8 cellular contexts compared by ENCODE assay signal in the genomic region with DNA sequence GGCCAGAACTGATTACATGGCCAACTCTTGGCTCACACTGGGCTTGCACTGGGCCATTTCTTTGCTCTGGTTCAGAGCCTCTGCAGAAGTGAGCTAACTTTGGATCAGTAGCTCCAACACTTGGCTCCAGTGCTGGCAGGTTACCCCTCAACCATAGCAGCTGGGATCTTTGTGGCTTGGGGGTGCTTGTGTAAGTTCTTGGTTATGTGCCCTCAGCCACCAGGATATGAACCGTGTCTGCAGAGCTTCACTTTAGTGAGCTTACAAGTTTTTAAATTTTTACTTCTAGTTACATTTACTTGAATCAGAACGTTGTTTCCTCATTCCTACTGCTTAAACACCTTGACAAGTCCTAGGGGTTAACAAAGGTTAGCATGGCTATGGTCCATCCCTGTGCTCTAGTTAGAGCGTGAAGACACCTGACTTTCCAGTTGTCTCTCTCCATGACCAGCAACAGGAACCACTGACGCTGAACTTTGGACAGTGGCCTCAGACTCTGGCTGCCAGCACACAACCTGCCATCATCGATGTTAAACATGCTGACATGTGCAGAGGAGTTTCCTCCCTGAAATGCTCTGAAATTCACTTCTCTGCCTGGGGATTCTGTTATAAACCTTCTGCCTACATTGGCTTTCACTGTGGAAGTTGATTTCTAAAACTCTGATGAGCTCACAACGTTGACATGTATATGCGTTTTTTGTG. TPM values are rescaled to one million over a fixed set of nuclear protein-coding genes. Genes with fewer than 3 reads are reported as not detected.
DNase-seq lines count a peak whose midpoint lies in the region; ATAC-seq and TF ChIP-seq lines count a peak whose summit lies in the region.
"Had no signal": no experiment of that assay in that cellular context is flagged by ENCODE, and none has a peak within 500 bp of the region (broad histone marks: within the 10 kb centered on the region; RNA-seq: fewer than 3 reads in every experiment).

No MANE protein-coding gene starts in this region.

- H3K4me3 Mint-ChIP-seq in activated CD8-positive, alpha-beta T cell treated with anti-CD3 and anti-CD28 coated beads for 36 hours: peak overlapping the region; percentile 59

- CTCF ChIA-PET in activated CD8-positive, alpha-beta T cell treated with anti-CD3 and anti-CD28 coated beads for 36 hours (lab: Charles Lee): interaction anchor here (1.1 to 1.5 kb wide), 4 partner anchors 13 to 16 kb away, joined by 3 to 5 read pairs (median 4); a partner anchor contains a TSS

- POLR2A ChIA-PET in activated CD8-positive, alpha-beta T cell treated with anti-CD3 and anti-CD28 coated beads for 36 hours (lab: Charles Lee): interaction anchor here (0.8 to 7.2 kb wide), 5 partner anchors 11 to 238 kb away, joined by 3 to 93 read pairs (median 7); a partner anchor contains a TSS

- no peak overlapping the region for H3K27ac ChIP-seq in GM23248

- no peak for TF ChIP-seq CTCF in activated CD8-positive, alpha-beta T cell treated with anti-CD3 and anti-CD28 coated beads for 36 hours (IDR thresholded peaks at IDR 0.05)

- no peak for DNase-seq in GM23248
- DNase-seq in activated CD8-positive, alpha-beta T cell treated with anti-CD3 and anti-CD28 coated beads for 36 hours: no peak
- DNase-seq in myocyte (ENCODE audit: low read depth): peak; percentile 81
- no peak for DNase-seq in iPS-NIHi11 (ENCODE audit: low spot score)
- DNase-seq in activated CD4-positive, CD25-positive, alpha-beta regulatory T cell (lab: John Stamatoyannopoulos, UW): no peak
- DNase-seq: effector memory CD8-positive, alpha-beta T cell; mammary epithelial cell had no signal

- peaks cover 29% of the 10 kb centered on the region for H3K36me3 ChIP-seq in GM23248 (ENCODE audit: low read depth)

- H3K4me3 ChIP-seq in GM23248: peak overlapping the region; percentile 36; the same call in 1 of the 2 replicates

- peaks cover 28% of the 10 kb centered on the region for H3K4me1 ChIP-seq in GM23248 (ENCODE audit: insufficient read depth)

- H3K4me2 ChIP-seq in GM23248 (ENCODE audit: unreplicated experiment): peak overlapping the region; percentile 15

- in situ Hi-C loops in GM23248 (cut with MboI): no loop called here

- peaks cover 31% of the 10 kb centered on the region for H3F3A ChIP-seq in GM23248 (ENCODE audit: insufficient read depth)

- H3K27me3 Mint-ChIP-seq in activated CD8-positive, alpha-beta T cell treated with anti-CD3 and anti-CD28 coated beads for 36 hours: no peaks in the 10 kb centered on the region
- H3K27me3 Mint-ChIP-seq: effector memory CD8-positive, alpha-beta T cell had no signal

- no peaks in the 10 kb centered on the region for H3K9me3 ChIP-seq in GM23248 (ENCODE audit: low read depth)

- intact Hi-C loops in activated CD8-positive, alpha-beta T cell treated with anti-CD3 and anti-CD28 coated beads for 36 hours (cut with micrococcal nuclease): no loop called here

- 64 to 66% methylated on average over 7 of the region's 7 CpGs for WGBS in GM23248 (ENCODE audit: low coverage in 1 of 2, low lambda C conversion rate in 2 of 2, missing lambda C conversion rate in 2 of 2), 2 experiments

- H3K27ac Mint-ChIP-seq in activated CD8-positive, alpha-beta T cell treated with anti-CD3 and anti-CD28 coated beads for 36 hours: peak overlapping the region; percentile 74

- H3K9me2 ChIP-seq in GM23248 (ENCODE audit: insufficient read depth): no peaks in the 10 kb centered on the region

- ATAC-seq in activated CD8-positive, alpha-beta T cell treated with anti-CD3 and anti-CD28 coated beads for 36 hours: no peak
- no peak for ATAC-seq in GM18907 (IDR thresholded peaks at IDR 0.05; ENCODE audit: unreplicated experiment)
- ATAC-seq: effector memory CD8-positive, alpha-beta T cell had no signal

- H3K9me3 Mint-ChIP-seq in activated CD8-positive, alpha-beta T cell treated with anti-CD3 and anti-CD28 coated beads for 36 hours: no peaks in the 10 kb centered on the region
- H3K9me3 Mint-ChIP-seq: effector memory CD8-positive, alpha-beta T cell had no signal

- H3K27me3 ChIP-seq in GM23248 (replicated peaks; ENCODE audit: insufficient read depth): no peaks in the 10 kb centered on the region

- H3K9ac ChIP-seq in GM23248: peak overlapping the region; percentile 5; the same call in 1 of the 2 replicates

- H3K79me2 ChIP-seq in GM23248 (ENCODE audit: insufficient read depth): peaks cover 84% of the 10 kb centered on the region

- H4K20me1 ChIP-seq in GM23248 (ENCODE audit: insufficient read depth): no peaks in the 10 kb centered on the region; the same call in 1 of the 2 replicates

- H2AFZ ChIP-seq in GM23248: no peak overlapping the region

- H3K4me1 Mint-ChIP-seq in activated CD8-positive, alpha-beta T cell treated with anti-CD3 and anti-CD28 coated beads for 36 hours (ENCODE audit: low read depth): peaks cover 44% of the 10 kb centered on the region

- peaks cover 52% of the 10 kb centered on the region for H3K36me3 Mint-ChIP-seq in activated CD8-positive, alpha-beta T cell treated with anti-CD3 and anti-CD28 coated beads for 36 hours (ENCODE audit: low read depth)

RNA-seq across cellular contexts. Expression of a gene that starts 4.1 kb away (rescaled TPM):
- 12.3 and 21.5 TPM in 2 replicates for total RNA-seq in GM23248 (2014; rRNA removed; shearing (Covaris generic))
- 18.0 and 20.9 TPM in 2 replicates for polyA plus RNA-seq in GM23248 (2016; fragmentation: Nextera tagmentation; extraction: Ambion mirVana)
- 10 to 100 TPM; 16.1 to 19.5 TPM for total RNA-seq in activated CD8-positive, alpha-beta T cell treated with anti-CD3 and anti-CD28 coated beads for 36 hours
- total RNA-seq in myocyte: 34.2 and 53.8 TPM in 2 replicates
- 14.9 TPM for polyA plus RNA-seq in myocyte (2012)

RNA-seq across cellular contexts. Expression of a gene that starts 13.0 kb away (rescaled TPM):
- total RNA-seq in GM23248 (2014; rRNA removed; shearing (Covaris generic)): 52.4 and 65.9 TPM in 2 replicates
- polyA plus RNA-seq in GM23248 (2016; fragmentation: Nextera tagmentation; extraction: Ambion mirVana): 28.9 and 29.1 TPM in 2 replicates
- 10 to 100 TPM; 26.0 to 27.4 TPM for total RNA-seq in activated CD8-positive, alpha-beta T cell treated with anti-CD3 and anti-CD28 coated beads for 36 hours
- total RNA-seq in myocyte: 55.0 and 68.6 TPM in 2 replicates
- 35.4 TPM for polyA plus RNA-seq in myocyte (2012)

RNA-seq across cellular contexts. Expression of a gene that starts 13.2 kb away (rescaled TPM):
- total RNA-seq in GM23248 (2014; rRNA removed; shearing (Covaris generic)): 16.3 and 24.2 TPM in 2 replicates
- 35.1 and 35.6 TPM in 2 replicates for polyA plus RNA-seq in GM23248 (2016; fragmentation: Nextera tagmentation; extraction: Ambion mirVana)
- total RNA-seq in activated CD8-positive, alpha-beta T cell treated with anti-CD3 and anti-CD28 coated beads for 36 hours: 10 to 100 TPM; 37.7 to 41.8 TPM
- total RNA-seq in myocyte: 20.5 and 22.9 TPM in 2 replicates
- polyA plus RNA-seq in myocyte (2012): 19.7 TPM

RNA-seq across cellular contexts. Expression of a gene that starts 15.2 kb away (rescaled TPM):
- 35.9 and 36.5 TPM in 2 replicates for total RNA-seq in GM23248 (2014; rRNA removed; shearing (Covaris generic))
- 43.8 and 44.9 TPM in 2 replicates for polyA plus RNA-seq in GM23248 (2016; fragmentation: Nextera tagmentation; extraction: Ambion mirVana)
- 10 to 100 TPM; 30.5 to 31.2 TPM for total RNA-seq in activated CD8-positive, alpha-beta T cell treated with anti-CD3 and anti-CD28 coated beads for 36 hours
- 32.8 and 33.7 TPM in 2 replicates for total RNA-seq in myocyte
- polyA plus RNA-seq in myocyte (2012): 47.4 TPM

RNA-seq across cellular contexts. Expression of a gene that starts 25.3 kb away (rescaled TPM):
- not detected in 2 replicates for total RNA-seq in GM23248 (2014; rRNA removed; shearing (Covaris generic))
- 0.30 and 0.46 TPM in 2 replicates for polyA plus RNA-seq in GM23248 (2016; fragmentation: Nextera tagmentation; extraction: Ambion mirVana)
- 1 to 10 TPM; 1.2 to 2.2 TPM for total RNA-seq in activated CD8-positive, alpha-beta T cell treated with anti-CD3 and anti-CD28 coated beads for 36 hours
- total RNA-seq in myocyte: 0.36 TPM in 1 of 2 replicates, not detected in the other
- 0.74 TPM for polyA plus RNA-seq in myocyte (2012)
- polyA plus RNA-seq: mammary epithelial cell had no signal
